In the genomic region with DNA sequence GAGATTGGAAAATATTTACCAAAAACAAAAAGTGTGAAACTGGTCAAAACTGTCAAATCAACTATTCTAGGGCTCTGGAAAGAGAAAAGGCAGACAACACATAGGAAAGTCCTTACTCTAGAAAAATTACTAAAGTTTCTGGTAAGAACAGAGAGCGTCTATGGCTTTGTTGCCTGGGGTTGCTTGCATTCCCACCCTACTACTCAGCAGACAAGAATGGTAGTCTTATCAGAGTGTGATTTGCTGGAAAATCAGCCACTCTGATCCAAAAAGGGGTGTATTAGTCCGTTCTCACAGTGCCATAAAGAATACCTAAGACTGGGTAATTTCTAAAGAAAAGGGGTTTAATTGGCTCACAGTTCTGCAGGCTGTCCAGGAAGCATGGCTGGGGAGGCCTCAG, we compare ENCODE assay signal across 22 cellular contexts. TPM values are rescaled to one million over a fixed set of nuclear protein-coding genes. Genes with fewer than 3 reads are reported as not detected.
A peak's percentile ranks its signal among the peaks of the same experiment; 100 is the strongest.
DNase-seq lines count a peak whose midpoint lies in the region; ATAC-seq, FAIRE-seq and TF ChIP-seq lines count a peak whose summit lies in the region.
"Had no signal": no experiment of that assay in that cellular context is flagged by ENCODE, and none has a peak within 500 bp of the region (broad histone marks: within the 10 kb centered on the region; RNA-seq: fewer than 3 reads in every experiment).

No MANE protein-coding gene starts in this region.

- DNase-seq in D721Med (ENCODE audit: insufficient read length, low spot score) (no peak), astrocyte of the hippocampus (ENCODE audit: low read depth, low spot score) (peak; percentile 33), fibroblast of the aortic adventitia (ENCODE audit: low read depth) (peak; percentile 2), trophoblast cell (peak; percentile 54 to 70), NK-92 (lab: John Stamatoyannopoulos, UW; ENCODE audit: unreplicated experiment) (no peak), ureter (ENCODE audit: low spot score) (no peak), PC-3 (no peak)
- DNase-seq: AML-193; CD4-positive, alpha-beta memory T cell; CD4-positive, CD25-positive, alpha-beta regulatory T cell; CD8-positive, alpha-beta memory T cell; COR-L47; DMS79 treated with DMSO at 0.1 percent for 48 hours; GF-D8 had no signal

- no peak overlapping the region for H3K4me2 ChIP-seq in trophoblast cell (ENCODE audit: low read length)
- no peak overlapping the region for H3K4me2 ChIP-seq in PC-3 (ENCODE audit: low read length)
- H3K4me2 ChIP-seq: A549; BLaER1 treated with 17β-estradiol and CSF1 and Interleukin-3, amounts not matched to agents 10 nM and 100 nM had no signal

- H3K4me3 ChIP-seq in fibroblast of the aortic adventitia (ENCODE audit: low read depth, low read length) (no peak overlapping the region), trophoblast cell (ENCODE audit: low read depth, low read length) (no peak overlapping the region), PC-3 (ENCODE audit: low read length) (no peak overlapping the region)
- H3K4me3 ChIP-seq: A549; BLaER1 treated with 17β-estradiol and CSF1 and Interleukin-3, amounts not matched to agents 10 nM and 100 nM had no signal

- no peak overlapping the region for H2BK5ac ChIP-seq in trophoblast cell (ENCODE audit: low read depth, low read length, poor library complexity)

- H2AFZ ChIP-seq in trophoblast cell (ENCODE audit: insufficient read depth, low read length, poor library complexity) = no peak overlapping the region
- H2AFZ ChIP-seq in PC-3 (ENCODE audit: low read length) = no peak overlapping the region

- H3K23ac ChIP-seq in trophoblast cell (ENCODE audit: low read length) = no peak overlapping the region

- H3K4me1 ChIP-seq in trophoblast cell (ENCODE audit: control insufficient read depth in 1 of 2, insufficient read depth in 2 of 2, low read length in 2 of 2) (peaks cover 0 to 3% of the 10 kb centered on the region in 2 experiments), PC-3 (ENCODE audit: insufficient read depth, low read length) (no peaks in the 10 kb centered on the region)
- H3K4me1 ChIP-seq: A549; BLaER1 treated with 17β-estradiol and CSF1 and Interleukin-3, amounts not matched to agents 10 nM and 100 nM had no signal

- H3K79me1 ChIP-seq in trophoblast cell (ENCODE audit: low read length) = no peaks in the 10 kb centered on the region

- H2AK5ac ChIP-seq in trophoblast cell (ENCODE audit: low read length) = no peak overlapping the region

- TF ChIP-seq CTCF in D721Med (IDR thresholded peaks at IDR 0.05; ENCODE audit: insufficient read depth, missing control alignments) = no peak
- no peak for TF ChIP-seq CTCF in fibroblast of the aortic adventitia (IDR thresholded peaks at IDR 0.05; ENCODE audit: insufficient read depth, low read length)
- no peak for TF ChIP-seq CTCF in PC-3 (conservative IDR thresholded peaks at IDR 0.05; ENCODE audit: low read depth, low read length)

- no peak overlapping the region for H3K18ac ChIP-seq in trophoblast cell (ENCODE audit: low read length)

- H4K8ac ChIP-seq in trophoblast cell (ENCODE audit: low read depth, low read length) = no peak overlapping the region

- BruUV-seq in PC-3 (replicated peaks; lab: Mats Ljungman, UMichigan) = no TSS peak

- POLR2A ChIA-PET in PC-3 (lab: Charles Lee; ENCODE audit: unreplicated experiment) = no interaction called here

- no peaks in the 10 kb centered on the region for H3K79me2 ChIP-seq in trophoblast cell (ENCODE audit: control insufficient read depth, insufficient read depth, low read length, poor library complexity)
- H3K79me2 ChIP-seq in PC-3 (ENCODE audit: low read length) = no peaks in the 10 kb centered on the region

- no peak overlapping the region for H3K4ac ChIP-seq in trophoblast cell (ENCODE audit: low read depth, low read length)

- no peak overlapping the region for H2BK12ac ChIP-seq in trophoblast cell (ENCODE audit: low read length)

- CTCF ChIA-PET in PC-3 (lab: Charles Lee) = no interaction called here

- H4K20me1 ChIP-seq in PC-3 (ENCODE audit: low read length) = no peaks in the 10 kb centered on the region
- H4K20me1 ChIP-seq: BLaER1 treated with 17β-estradiol and CSF1 and Interleukin-3, amounts not matched to agents 10 nM and 100 nM had no signal

- no peak overlapping the region for H4K12ac ChIP-seq in trophoblast cell (ENCODE audit: low read depth, low read length)

- ATAC-seq in PC-3 = no peak
- ATAC-seq: A549 had no signal

- H3K9me3 ChIP-seq in trophoblast cell (ENCODE audit: insufficient read depth, low read depth, low read length) (peaks cover 2% of the 10 kb centered on the region), PC-3 (ENCODE audit: low read length) (no peaks in the 10 kb centered on the region)
- H3K9me3 ChIP-seq: A549 had no signal

- H3K9ac ChIP-seq in trophoblast cell (ENCODE audit: low read length) (no peak overlapping the region), PC-3 (ENCODE audit: low read length) (no peak overlapping the region)
- H3K9ac ChIP-seq: BLaER1 treated with 17β-estradiol and CSF1 and Interleukin-3, amounts not matched to agents 10 nM and 100 nM had no signal

- H3K27ac ChIP-seq in trophoblast cell (ENCODE audit: low read depth, low read length) (no peak overlapping the region), PC-3 (ENCODE audit: low read length) (no peak overlapping the region)
- H3K27ac ChIP-seq: 22Rv1; A549; BLaER1 treated with 17β-estradiol and CSF1 and Interleukin-3, amounts not matched to agents 10 nM and 100 nM; C4-2B had no signal

- H4K91ac ChIP-seq in trophoblast cell (ENCODE audit: low read depth, low read length) = peak overlapping the region; percentile 19

- no peak overlapping the region for H3K14ac ChIP-seq in trophoblast cell (ENCODE audit: low read length)

- peak; percentile 82 for FAIRE-seq in D721Med (lab: Jason Lieb, UNC)
- FAIRE-seq: A549, GM12891, GM19239 had no signal

- H3F3A ChIP-seq in PC-3 (ENCODE audit: low read length, unreplicated experiment) = no peaks in the 10 kb centered on the region

- WGBS in trophoblast cell (ENCODE audit: extremely low coverage, insufficient coverage, insufficient read length) = no CpG with 5 or more reads among the region's 2 CpGs

- H3K36me3 ChIP-seq in trophoblast cell (ENCODE audit: control insufficient read depth in 1 of 2, insufficient read depth in 2 of 2, low read length in 2 of 2) (no peaks in the 10 kb centered on the region), PC-3 (ENCODE audit: low read depth, low read length) (no peaks in the 10 kb centered on the region)
- H3K36me3 ChIP-seq: BLaER1 treated with 17β-estradiol and CSF1 and Interleukin-3, amounts not matched to agents 10 nM and 100 nM had no signal

- H2BK120ac ChIP-seq in trophoblast cell (ENCODE audit: insufficient read depth, low read length, poor library complexity) = peak overlapping the region; percentile 65

- H3K27me3 ChIP-seq in trophoblast cell (ENCODE audit: insufficient read depth, low read length) = no peaks in the 10 kb centered on the region
- peaks cover 2% of the 10 kb centered on the region; the same call in 1 of the 2 replicates for H3K27me3 ChIP-seq in PC-3 (ENCODE audit: low read length)
- H3K27me3 ChIP-seq: BLaER1 treated with 17β-estradiol and CSF1 and Interleukin-3, amounts not matched to agents 10 nM and 100 nM had no signal

- intact Hi-C loops in PC-3 (cut with micrococcal nuclease) = no loop called here

- H3K9me2 ChIP-seq in PC-3 (replicated peaks; ENCODE audit: low read length) = no peaks in the 10 kb centered on the region

RNA-seq across cellular contexts. Expression of a gene that starts 50.3 kb away (rescaled TPM):
- total RNA-seq in fibroblast of the aortic adventitia (ENCODE audit: low replicate concordance) (0.09 TPM in 1 of 2 replicates, not detected in the other), ureter (0.75 TPM), PC-3 (2014; rRNA removed) (not detected in 2 replicates)
- 1.7 and 2.0 TPM in 2 replicates for polyA plus RNA-seq in trophoblast cell (2013)
- total RNA-seq: A172; B cell; CD4-positive, alpha-beta memory T cell had no signal
- polyA plus RNA-seq: A549; CD4-positive, alpha-beta memory T cell; CD8-positive, alpha-beta memory T cell had no signal

Comparison
In these comparisons a context has a peak if more than half of its experiments do, and no peak if none do; other contexts are left out.
1. DNase-seq: peak in astrocyte of the hippocampus (single experiment), fibroblast of the aortic adventitia (single experiment) and trophoblast cell (2 of 2); none in D721Med (single experiment), NK-92 (single experiment), ureter (single experiment) and PC-3 (single experiment).